ENCODE assay signal across 14 cellular contexts in genomic region chr15:90637693-90638092, GRCh38.
DNase-seq lines count a peak whose midpoint lies in the region; ATAC-seq lines count a peak whose summit lies in the region.
"Had no signal": no experiment of that assay in that cellular context is flagged by ENCODE, and none has a peak within 500 bp of the region (broad histone marks: within the 10 kb centered on the region; RNA-seq: fewer than 3 reads in every experiment).

No MANE protein-coding gene starts in this region.

- no peaks in the 10 kb centered on the region for H3K4me1 Mint-ChIP-seq in activated naive CD8-positive, alpha-beta T cell (ENCODE audit: low read depth)
- H3K4me1 Mint-ChIP-seq in activated naive CD8-positive, alpha-beta T cell treated with anti-CD3 and anti-CD28 coated beads for 36 hours: no peaks in the 10 kb centered on the region

- no peaks in the 10 kb centered on the region for H3K9me3 ChIP-seq in endocrine pancreas (ENCODE audit: control insufficient read depth, low read length)
- H3K9me3 ChIP-seq: stomach had no signal

- H3K4me3 ChIP-seq in endocrine pancreas (ENCODE audit: control insufficient read depth, insufficient read depth, low read length): peak overlapping the region; percentile 23
- H3K4me3 ChIP-seq: stomach had no signal

- H3K9ac ChIP-seq in endocrine pancreas (ENCODE audit: control insufficient read depth, insufficient read depth, low read length): no peak overlapping the region
- H3K9ac ChIP-seq: parathyroid adenoma had no signal

- H3K9me3 Mint-ChIP-seq in activated naive CD8-positive, alpha-beta T cell (ENCODE audit: low read depth): no peaks in the 10 kb centered on the region
- peaks cover 2% of the 10 kb centered on the region for H3K9me3 Mint-ChIP-seq in activated naive CD8-positive, alpha-beta T cell treated with anti-CD3 and anti-CD28 coated beads for 36 hours
- H3K9me3 Mint-ChIP-seq: activated naive CD8-positive, alpha-beta T cell treated with anti-CD3 and anti-CD28 coated beads, Interleukin-2, amount 50 U/mL, for 24 hours had no signal

- peak overlapping the region; percentile 68 for H3K27ac Mint-ChIP-seq in activated naive CD8-positive, alpha-beta T cell
- H3K27ac Mint-ChIP-seq in activated naive CD8-positive, alpha-beta T cell treated with anti-CD3 and anti-CD28 coated beads for 36 hours: no peak overlapping the region
- H3K27ac Mint-ChIP-seq: activated naive CD8-positive, alpha-beta T cell treated with anti-CD3 and anti-CD28 coated beads, Interleukin-2, amount 50 U/mL, for 24 hours had no signal

- peak overlapping the region; percentile 20 for H3K27ac ChIP-seq in temporal lobe (ENCODE audit: low read depth, low read length)
- H3K27ac ChIP-seq: parathyroid adenoma, RWPE1, stomach had no signal

- no peaks in the 10 kb centered on the region for H3K27me3 ChIP-seq in endocrine pancreas (ENCODE audit: control insufficient read depth, insufficient read depth, low read length)
- H3K27me3 ChIP-seq: stomach had no signal

- peaks cover 8% of the 10 kb centered on the region for H3K36me3 Mint-ChIP-seq in activated naive CD8-positive, alpha-beta T cell
- H3K36me3 Mint-ChIP-seq in activated naive CD8-positive, alpha-beta T cell treated with anti-CD3 and anti-CD28 coated beads for 36 hours: peaks cover 22% of the 10 kb centered on the region

- no peaks in the 10 kb centered on the region for H3K36me3 ChIP-seq in endocrine pancreas (ENCODE audit: control insufficient read depth, insufficient read depth, low read length)

- H3K4me1 ChIP-seq in endocrine pancreas (ENCODE audit: control insufficient read depth, insufficient read depth, low read length): no peaks in the 10 kb centered on the region
- H3K4me1 ChIP-seq: parathyroid adenoma, stomach had no signal

- H3K4me3 Mint-ChIP-seq in activated naive CD8-positive, alpha-beta T cell: no peak overlapping the region
- no peak overlapping the region for H3K4me3 Mint-ChIP-seq in activated naive CD8-positive, alpha-beta T cell treated with anti-CD3 and anti-CD28 coated beads for 36 hours
- H3K4me3 Mint-ChIP-seq: activated naive CD8-positive, alpha-beta T cell treated with anti-CD3 and anti-CD28 coated beads, Interleukin-2, amount 50 U/mL, for 24 hours had no signal

- ATAC-seq in HG03280 (IDR thresholded peaks at IDR 0.05; ENCODE audit: unreplicated experiment) (no peak), HG03565 (IDR thresholded peaks at IDR 0.05; ENCODE audit: unreplicated experiment) (no peak)
- ATAC-seq: activated naive CD8-positive, alpha-beta T cell treated with anti-CD3 and anti-CD28 coated beads, Interleukin-2, amount 50 U/mL, for 24 hours had no signal

- DNase-seq in activated naive CD8-positive, alpha-beta T cell treated with anti-CD3 and anti-CD28 coated beads for 36 hours: no peak
- DNase-seq in NCI-H82 (lab: John Stamatoyannopoulos, UW) (peak; percentile 96), HUDEP-2 (lab: John Stamatoyannopoulos, UW; ENCODE audit: unreplicated experiment in 76 of 76) (no peak)
- DNase-seq: activated CD4-positive, alpha-beta T cell treated with anti-CD3 and anti-CD28 coated beads, Interleukin-2, amount 50 U/mL, for 1 hour; activated naive CD8-positive, alpha-beta T cell treated with anti-CD3 and anti-CD28 coated beads, Interleukin-2, amount 50 U/mL, for 24 hours; activated T-cell treated with anti-CD3 and anti-CD28 coated beads, Interleukin-2, amount 50 U/mL, for 1 hour; stomach had no signal

- no peaks in the 10 kb centered on the region for H3K27me3 Mint-ChIP-seq in activated naive CD8-positive, alpha-beta T cell
- no peaks in the 10 kb centered on the region for H3K27me3 Mint-ChIP-seq in activated naive CD8-positive, alpha-beta T cell treated with anti-CD3 and anti-CD28 coated beads for 36 hours
- H3K27me3 Mint-ChIP-seq: activated naive CD8-positive, alpha-beta T cell treated with anti-CD3 and anti-CD28 coated beads, Interleukin-2, amount 50 U/mL, for 24 hours had no signal
